9 cellular contexts compared by ENCODE assay signal in the genomic region with DNA sequence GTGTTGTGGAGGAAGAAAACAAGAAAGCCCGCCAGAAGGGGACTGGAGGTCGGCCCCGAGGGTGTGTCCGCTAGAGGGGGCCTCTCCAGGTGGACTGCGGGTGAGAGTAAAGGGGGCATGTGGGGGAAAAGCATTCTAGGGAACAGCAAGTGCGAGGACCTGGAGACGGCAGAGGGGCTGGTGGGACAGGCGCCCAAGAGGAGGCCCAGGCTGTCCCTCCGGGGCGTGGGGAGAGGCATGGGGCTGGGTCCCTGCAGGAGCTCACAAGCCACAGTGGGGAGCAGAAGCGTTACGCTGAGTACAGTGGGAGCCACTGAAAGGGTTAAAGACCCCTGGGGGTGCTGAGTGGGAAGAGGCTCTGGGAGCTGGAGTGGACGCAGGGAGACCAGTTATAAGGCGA. TPM values are rescaled to one million over a fixed set of nuclear protein-coding genes. Genes with fewer than 3 reads are reported as not detected.
A peak's percentile ranks its signal among the peaks of the same experiment; 100 is the strongest.
DNase-seq lines count a peak whose midpoint lies in the region; ATAC-seq, FAIRE-seq and TF ChIP-seq lines count a peak whose summit lies in the region.
"Had no signal": no experiment of that assay in that cellular context is flagged by ENCODE, and none has a peak within 500 bp of the region (broad histone marks: within the 10 kb centered on the region; RNA-seq: fewer than 3 reads in every experiment).

No MANE protein-coding gene starts in this region.

- H3K27me3 Mint-ChIP-seq in Calu3 (ENCODE audit: unreplicated experiment), result peaks cover 23% of the 10 kb centered on the region
- H3K27me3 Mint-ChIP-seq in activated T-helper 1 cell treated with anti-CD3 and anti-CD28 coated beads, Interleukin-12 subunit alpha, Interleukin-12 subunit beta, Interleukin-2, Interleukin-4 antibody, amounts not matched to agents 30 ng/mL and 10 ng/mL and 1 ng/mL, durations not matched to agents 14 hours and 24 hours and 36 hours (ENCODE audit: insufficient read depth), result peaks cover 22% of the 10 kb centered on the region

- BruUV-seq in Calu3 (replicated peaks; lab: Mats Ljungman, UMichigan) (TSS peak; percentile 57), OCI-LY7 (replicated peaks; lab: Mats Ljungman, UMichigan) (no TSS peak)

- intact Hi-C loops in Calu3 (cut with micrococcal nuclease; ENCODE audit: unreplicated experiment), result no loop called here
- intact Hi-C loops in activated T-helper 1 cell treated with anti-CD3 and anti-CD28 coated beads, Interleukin-12 subunit alpha, Interleukin-12 subunit beta, Interleukin-2, Interleukin-4 antibody, amounts not matched to agents 30 ng/mL and 10 ng/mL and 1 ng/mL, durations not matched to agents 14 hours and 24 hours and 36 hours (cut with micrococcal nuclease), result loop anchor here (2.0 to 10.0 kb wide), 3 partner anchors 411 to 837 kb away; partner anchors contain the start of genes ADAM17, ASAP2 and YWHAQ
- intact Hi-C loops in kidney (cut with DNase I), result no loop called here
- intact Hi-C loops in OCI-LY7 (cut with micrococcal nuclease; ENCODE audit: unreplicated experiment), result loop anchor here (5.0 to 10.0 kb wide), 3 partner anchors 403 to 487 kb away; partner anchors contain the start of genes ADAM17, ODC1 and YWHAQ

- CTCF ChIA-PET in Calu3 (lab: Charles Lee) (no interaction called here), OCI-LY7 (lab: Charles Lee; ENCODE audit: unreplicated experiment) (no interaction called here)

- H4K20me1 ChIP-seq in OCI-LY7 (ENCODE audit: insufficient read depth, low read length), result no peaks in the 10 kb centered on the region

- H3K27ac Mint-ChIP-seq in Calu3 (ENCODE audit: unreplicated experiment), result peak overlapping the region; percentile 65
- H3K27ac Mint-ChIP-seq in activated T-helper 1 cell treated with anti-CD3 and anti-CD28 coated beads, Interleukin-12 subunit alpha, Interleukin-12 subunit beta, Interleukin-2, Interleukin-4 antibody, amounts not matched to agents 30 ng/mL and 10 ng/mL and 1 ng/mL, durations not matched to agents 14 hours and 24 hours and 36 hours, result no peak overlapping the region

- H3K36me3 ChIP-seq in kidney (ENCODE audit: control insufficient read depth in 1 of 2, insufficient read depth in 2 of 2, low read length in 2 of 2) (peaks cover 3 to 7% of the 10 kb centered on the region in 2 donors), skeletal muscle tissue (ENCODE audit: control insufficient read depth in 3 of 3, insufficient read depth in 3 of 3, low read length in 3 of 3) (peaks cover 0 to 4% (median 0%) of the 10 kb centered on the region in 3 donors), OCI-LY7 (ENCODE audit: insufficient read depth, low read length) (no peaks in the 10 kb centered on the region)

- H3K4me3 ChIP-seq in kidney (ENCODE audit: low read length in 2 of 2) (peak overlapping the region in 1 of 2 donors; percentile 71), skeletal muscle tissue (ENCODE audit: low read length in 3 of 3) (peak overlapping the region in 1 of 3 donors; percentile 73), OCI-LY7 (ENCODE audit: low read depth, low read length, poor library complexity, severe bottlenecking) (no peak overlapping the region)

- peak overlapping the region; percentile 14 for H3K4me3 Mint-ChIP-seq in Calu3 (ENCODE audit: low read depth, unreplicated experiment)
- peak overlapping the region; percentile 37 for H3K4me3 Mint-ChIP-seq in activated T-helper 1 cell treated with anti-CD3 and anti-CD28 coated beads, Interleukin-12 subunit alpha, Interleukin-12 subunit beta, Interleukin-2, Interleukin-4 antibody, amounts not matched to agents 30 ng/mL and 10 ng/mL and 1 ng/mL, durations not matched to agents 14 hours and 24 hours and 36 hours

- no peaks in the 10 kb centered on the region; the same call in 1 of the 2 replicates for H3K79me2 ChIP-seq in OCI-LY7 (ENCODE audit: insufficient read depth, low read depth, low read length)

- H3K36me3 Mint-ChIP-seq in Calu3 (ENCODE audit: insufficient read depth, unreplicated experiment), result peaks cover 28% of the 10 kb centered on the region
- H3K36me3 Mint-ChIP-seq in activated T-helper 1 cell treated with anti-CD3 and anti-CD28 coated beads, Interleukin-12 subunit alpha, Interleukin-12 subunit beta, Interleukin-2, Interleukin-4 antibody, amounts not matched to agents 30 ng/mL and 10 ng/mL and 1 ng/mL, durations not matched to agents 14 hours and 24 hours and 36 hours (ENCODE audit: low read depth), result peaks cover 3% of the 10 kb centered on the region

- H3K9me3 ChIP-seq in kidney (ENCODE audit: control insufficient read depth in 1 of 2, low read length in 2 of 2), result no peaks in the 10 kb centered on the region
- H3K9me3 ChIP-seq in skeletal muscle tissue (ENCODE audit: control insufficient read depth in 3 of 3, low read length in 3 of 3), result no peaks in the 10 kb centered on the region
- H3K9me3 ChIP-seq in OCI-LY7 (ENCODE audit: low read length), result no peaks in the 10 kb centered on the region

- H3K27me3 ChIP-seq in skeletal muscle tissue (ENCODE audit: control insufficient read depth in 3 of 3, insufficient read depth in 3 of 3, low read length in 3 of 3), result no peaks in the 10 kb centered on the region

- H3K9ac ChIP-seq in kidney (ENCODE audit: low read length in 2 of 2), result peak overlapping the region; percentile 8 to 75
- H3K9ac ChIP-seq in skeletal muscle tissue (ENCODE audit: low read depth in 1 of 3, low read length in 3 of 3), result peak overlapping the region in 1 of 3 donors; percentile 76

- TF ChIP-seq CTCF in Calu3 (IDR thresholded peaks at IDR 0.05; ENCODE audit: unreplicated experiment) (no peak), kidney (IDR thresholded peaks at IDR 0.05; ENCODE audit: borderline replicate concordance, extremely low read depth, insufficient read depth) (no peak), OCI-LY7 (conservative IDR thresholded peaks at IDR 0.05; ENCODE audit: low read length) (no peak)

- ATAC-seq in GM21619 (IDR thresholded peaks at IDR 0.05; ENCODE audit: unreplicated experiment), result no peak
- ATAC-seq in GM19351 (IDR thresholded peaks at IDR 0.05; ENCODE audit: unreplicated experiment), result no peak

- POLR2A ChIA-PET in OCI-LY7 (lab: Charles Lee), result no interaction called here

- DNase-seq in Calu3, result no peak
- no peak for DNase-seq in activated T-helper 1 cell treated with anti-CD3 and anti-CD28 coated beads, Interleukin-12 subunit alpha, Interleukin-12 subunit beta, Interleukin-2, Interleukin-4 antibody, amounts not matched to agents 30 ng/mL and 10 ng/mL and 1 ng/mL, durations not matched to agents 14 hours and 24 hours and 36 hours (ENCODE audit: low spot score)
- peak; percentile 78 for DNase-seq in kidney
- no peak for DNase-seq in OCI-LY7 (ENCODE audit: low spot score)
- no peak for DNase-seq in retina
- DNase-seq: occipital lobe had no signal

- no peaks in the 10 kb centered on the region for H3K9me3 Mint-ChIP-seq in Calu3 (ENCODE audit: low read depth, unreplicated experiment)
- H3K9me3 Mint-ChIP-seq in activated T-helper 1 cell treated with anti-CD3 and anti-CD28 coated beads, Interleukin-12 subunit alpha, Interleukin-12 subunit beta, Interleukin-2, Interleukin-4 antibody, amounts not matched to agents 30 ng/mL and 10 ng/mL and 1 ng/mL, durations not matched to agents 14 hours and 24 hours and 36 hours, result no peaks in the 10 kb centered on the region

- no peaks in the 10 kb centered on the region for H3K4me1 Mint-ChIP-seq in Calu3 (ENCODE audit: low read depth, unreplicated experiment)
- H3K4me1 Mint-ChIP-seq in activated T-helper 1 cell treated with anti-CD3 and anti-CD28 coated beads, Interleukin-12 subunit alpha, Interleukin-12 subunit beta, Interleukin-2, Interleukin-4 antibody, amounts not matched to agents 30 ng/mL and 10 ng/mL and 1 ng/mL, durations not matched to agents 14 hours and 24 hours and 36 hours (ENCODE audit: low read depth), result peaks cover 8% of the 10 kb centered on the region

- H3K4me2 ChIP-seq in OCI-LY7 (ENCODE audit: low read length), result no peak overlapping the region

- H3K4me1 ChIP-seq in kidney (ENCODE audit: control insufficient read depth in 1 of 2, insufficient read depth in 1 of 2, low read depth in 1 of 2, low read length in 2 of 2) (peaks cover 34 to 39% of the 10 kb centered on the region in 2 donors), skeletal muscle tissue (ENCODE audit: control insufficient read depth in 3 of 3, insufficient read depth in 3 of 3, low read length in 3 of 3) (peaks cover 16 to 51% (median 44%) of the 10 kb centered on the region in 3 donors), OCI-LY7 (ENCODE audit: insufficient read depth, low read length, poor library complexity, severe bottlenecking) (peaks cover 8% of the 10 kb centered on the region)

- H2AFZ ChIP-seq in OCI-LY7 (ENCODE audit: low read length), result no peak overlapping the region

- H3K27ac ChIP-seq in kidney (ENCODE audit: low read depth in 2 of 2, low read length in 2 of 2) (peak overlapping the region; percentile 96 to 99), skeletal muscle tissue (ENCODE audit: low read depth, low read length) (peak overlapping the region; percentile 77), OCI-LY7 (ENCODE audit: low read depth, low read length, poor library complexity, severe bottlenecking) (no peak overlapping the region)

- H3K9me2 ChIP-seq in OCI-LY7 (ENCODE audit: insufficient read depth, low read length), result no peaks in the 10 kb centered on the region

- FAIRE-seq in kidney (lab: Jason Lieb, UNC), result no peak

RNA-seq across cellular contexts. Expression of gene KLF11, which starts 1.6 kb away (rescaled TPM):
- total RNA-seq in Calu3 (2022), result 6.9 and 10.5 TPM in 2 replicates
- total RNA-seq in activated T-helper 1 cell treated with anti-CD3 and anti-CD28 coated beads, Interleukin-12 subunit alpha, Interleukin-12 subunit beta, Interleukin-2, Interleukin-4 antibody, amounts not matched to agents 30 ng/mL and 10 ng/mL and 1 ng/mL, durations not matched to agents 14 hours and 24 hours and 36 hours, result 7.8 and 10.8 TPM in 2 replicates
- total RNA-seq in kidney, result 34.0 TPM
- 9.4 TPM for polyA plus RNA-seq in kidney (ENCODE audit: insufficient read depth, low read depth, low replicate concordance)
- 11.5 TPM for total RNA-seq in skeletal muscle tissue
- total RNA-seq in OCI-LY7 (2014; rRNA removed; shearing (Covaris generic)), result 6.3 and 6.5 TPM in 2 replicates
- 14.9 and 15.8 TPM in 2 replicates for total RNA-seq in OCI-LY7 (2022)

RNA-seq across cellular contexts. Expression of gene CYS1, which starts 38.5 kb away (rescaled TPM):
- 4.8 and 10.0 TPM in 2 replicates for total RNA-seq in Calu3 (2022)
- total RNA-seq in activated T-helper 1 cell treated with anti-CD3 and anti-CD28 coated beads, Interleukin-12 subunit alpha, Interleukin-12 subunit beta, Interleukin-2, Interleukin-4 antibody, amounts not matched to agents 30 ng/mL and 10 ng/mL and 1 ng/mL, durations not matched to agents 14 hours and 24 hours and 36 hours, result 0.56 and 0.70 TPM in 2 replicates
- total RNA-seq in kidney, result 245 TPM
- polyA plus RNA-seq in kidney (ENCODE audit: insufficient read depth, low read depth, low replicate concordance), result 276 TPM
- 4.7 TPM for total RNA-seq in skeletal muscle tissue
- total RNA-seq in OCI-LY7 (2014; rRNA removed; shearing (Covaris generic)), result not detected in 2 replicates
- total RNA-seq in OCI-LY7 (2022), result 0.17 and 0.68 TPM in 2 replicates

Comparison
In these comparisons a context has a peak if more than half of its experiments do, and no peak if none do; other contexts are left out.
1. RNA of gene CYS1, which starts 38.5 kb away (total RNA-seq): 245 TPM in kidney (single experiment); 4.8 to 10.0 TPM in Calu3, 4.7 TPM in skeletal muscle tissue (single experiment), 0.56 to 0.70 TPM in activated T-helper 1 cell treated with anti-CD3 and anti-CD28 coated beads, Interleukin-12 subunit alpha, Interleukin-12 subunit beta, Interleukin-2, Interleukin-4 antibody, amounts not matched to agents 30 ng/mL and 10 ng/mL and 1 ng/mL, durations not matched to agents 14 hours and 24 hours and 36 hours and 0.17 to 0.68 TPM in OCI-LY7; every median in the first group is over 10 times any median in the second.
2. intact Hi-C loops: an anchor here in activated T-helper 1 cell treated with anti-CD3 and anti-CD28 coated beads, Interleukin-12 subunit alpha, Interleukin-12 subunit beta, Interleukin-2, Interleukin-4 antibody, amounts not matched to agents 30 ng/mL and 10 ng/mL and 1 ng/mL, durations not matched to agents 14 hours and 24 hours and 36 hours (2.0 to 10.0 kb wide) and OCI-LY7 (5.0 to 10.0 kb wide); none called in Calu3 and kidney.